Comparison of ENCODE assay signal across 8 cellular contexts in genomic region chr18:61893971-61894750, GRCh38. TPM values are rescaled to one million over a fixed set of nuclear protein-coding genes. Genes with fewer than 3 reads are reported as not detected.
A peak's percentile ranks its signal among the peaks of the same experiment; 100 is the strongest.
DNase-seq lines count a peak whose midpoint lies in the region; ATAC-seq and TF ChIP-seq lines count a peak whose summit lies in the region.

No MANE protein-coding gene starts in this region.

- H3K4me1 Mint-ChIP-seq in activated CD8-positive, alpha-beta memory T cell treated with anti-CD3 and anti-CD28 coated beads, Interleukin-2, amount 10 ng/mL, durations not matched to agents 7 days and 5 days, result peaks cover 8% of the 10 kb centered on the region
- H3K4me1 Mint-ChIP-seq in endothelial cell (ENCODE audit: unreplicated experiment) (peaks cover 7% of the 10 kb centered on the region), mesothelial cell of epicardium (peaks cover 25% of the 10 kb centered on the region)

- H3K27me3 Mint-ChIP-seq in activated CD8-positive, alpha-beta memory T cell treated with anti-CD3 and anti-CD28 coated beads, Interleukin-2, amount 10 ng/mL, durations not matched to agents 7 days and 5 days, result peaks cover 72% of the 10 kb centered on the region
- H3K27me3 Mint-ChIP-seq in endothelial cell (ENCODE audit: unreplicated experiment), result peaks cover 13% of the 10 kb centered on the region
- H3K27me3 Mint-ChIP-seq in mesothelial cell of epicardium (ENCODE audit: low read depth), result peaks cover 14% of the 10 kb centered on the region

- DNase-seq in NCI-H446 treated with DMSO at 0.1 percent for 48 hours (lab: John Stamatoyannopoulos, UW) (peak; percentile 46), endothelial cell (ENCODE audit: low spot score) (peak; percentile 62), mesothelial cell of epicardium (ENCODE audit: low spot score in 2 of 2, unreplicated experiment in 2 of 2) (peak; percentile 46 to 70)
- DNase-seq in activated CD8-positive, alpha-beta memory T cell treated with anti-CD3 and anti-CD28 coated beads, Interleukin-2, amount 10 ng/mL, durations not matched to agents 7 days and 5 days, result peak; percentile 67
- peak; percentile 39 for DNase-seq in stimulated activated CD8-positive, alpha-beta memory T cell treated with anti-CD3 and anti-CD28 coated beads, Interleukin-15, amount 100 ng/mL, for 1 hour (ENCODE audit: low read depth)

- no peak overlapping the region for H3K27ac ChIP-seq in ACC112 (ENCODE audit: low read depth, low read length)

- H3K4me1 ChIP-seq in ACC112 (ENCODE audit: control insufficient read depth, insufficient read depth, low read length, unreplicated experiment), result peaks cover 9% of the 10 kb centered on the region

- ATAC-seq in GM18858 (IDR thresholded peaks at IDR 0.05; ENCODE audit: unreplicated experiment) (peak; percentile 72), HG03095 (IDR thresholded peaks at IDR 0.05; ENCODE audit: unreplicated experiment) (peak; percentile 75)
- ATAC-seq in activated CD8-positive, alpha-beta memory T cell treated with anti-CD3 and anti-CD28 coated beads, Interleukin-2, amount 10 ng/mL, durations not matched to agents 7 days and 5 days, result peak; percentile 91

- peak overlapping the region; percentile 68 for H3K4me3 Mint-ChIP-seq in activated CD8-positive, alpha-beta memory T cell treated with anti-CD3 and anti-CD28 coated beads, Interleukin-2, amount 10 ng/mL, durations not matched to agents 7 days and 5 days
- H3K4me3 Mint-ChIP-seq in endothelial cell (ENCODE audit: unreplicated experiment), result peak overlapping the region; percentile 82
- H3K4me3 Mint-ChIP-seq in mesothelial cell of epicardium, result peak overlapping the region; percentile 87

- peak overlapping the region; percentile 80 for H3K4me3 ChIP-seq in ACC112 (ENCODE audit: low read depth, low read length)

- H3K27ac Mint-ChIP-seq in activated CD8-positive, alpha-beta memory T cell treated with anti-CD3 and anti-CD28 coated beads, Interleukin-2, amount 10 ng/mL, durations not matched to agents 7 days and 5 days, result no peak overlapping the region
- no peak overlapping the region for H3K27ac Mint-ChIP-seq in endothelial cell (ENCODE audit: unreplicated experiment)
- peak overlapping the region; percentile 43 for H3K27ac Mint-ChIP-seq in mesothelial cell of epicardium

- no peaks in the 10 kb centered on the region for H3K36me3 Mint-ChIP-seq in activated CD8-positive, alpha-beta memory T cell treated with anti-CD3 and anti-CD28 coated beads, Interleukin-2, amount 10 ng/mL, durations not matched to agents 7 days and 5 days
- H3K36me3 Mint-ChIP-seq in endothelial cell (ENCODE audit: low read depth, unreplicated experiment) (peaks cover 4% of the 10 kb centered on the region), mesothelial cell of epicardium (peaks cover 4% of the 10 kb centered on the region)

- TF ChIP-seq CTCF in endothelial cell (IDR thresholded peaks at IDR 0.05; ENCODE audit: unreplicated experiment), result no peak
- TF ChIP-seq CTCF in mesothelial cell of epicardium (IDR thresholded peaks at IDR 0.05; ENCODE audit: unreplicated experiment), result no peak

- peak overlapping the region; percentile 86 for H2AFZ ChIP-seq in ACC112 (ENCODE audit: low read length, unreplicated experiment)

- no peaks in the 10 kb centered on the region for H3K9me3 Mint-ChIP-seq in activated CD8-positive, alpha-beta memory T cell treated with anti-CD3 and anti-CD28 coated beads, Interleukin-2, amount 10 ng/mL, durations not matched to agents 7 days and 5 days (ENCODE audit: low read depth)
- H3K9me3 Mint-ChIP-seq in endothelial cell (ENCODE audit: unreplicated experiment) (no peaks in the 10 kb centered on the region), mesothelial cell of epicardium (no peaks in the 10 kb centered on the region)

- H3K36me3 ChIP-seq in ACC112 (ENCODE audit: insufficient read depth, low read length), result 0 out of 2 replicates have a peak, but pooled peaks cover 5% of the 10 kb centered on the region

- CTCF ChIA-PET in activated CD8-positive, alpha-beta memory T cell treated with anti-CD3 and anti-CD28 coated beads, Interleukin-2, amount 10 ng/mL, durations not matched to agents 7 days and 5 days (lab: Charles Lee), result interaction anchor here (0.8 to 0.9 kb wide), 2 partner anchors 269 to 340 kb away, joined by 3 read pairs; no protein-coding TSS in a partner anchor

- no peaks in the 10 kb centered on the region for H3K27me3 ChIP-seq in ACC112 (ENCODE audit: insufficient read depth, low read length)

- peaks cover 3% of the 10 kb centered on the region for H3K79me2 ChIP-seq in ACC112 (ENCODE audit: control insufficient read depth, insufficient read depth, low read length, unreplicated experiment)

RNA-seq across cellular contexts. Expression of gene RNF152, which starts 1.4 kb away (rescaled TPM):
- under 1 TPM in 1 of 2 experiments, not detected in 1; 0.09 TPM for total RNA-seq in activated CD8-positive, alpha-beta memory T cell treated with anti-CD3 and anti-CD28 coated beads, Interleukin-2, amount 10 ng/mL, durations not matched to agents 7 days and 5 days
- total RNA-seq in endothelial cell (ENCODE audit: unreplicated experiment), result 4.1 TPM
- total RNA-seq in mesothelial cell of epicardium, result 19.0 to 28.6 TPM (median 25.7 TPM) in 3 replicates
